Comparison of ENCODE assay signal across 13 cellular contexts in the genomic region with DNA sequence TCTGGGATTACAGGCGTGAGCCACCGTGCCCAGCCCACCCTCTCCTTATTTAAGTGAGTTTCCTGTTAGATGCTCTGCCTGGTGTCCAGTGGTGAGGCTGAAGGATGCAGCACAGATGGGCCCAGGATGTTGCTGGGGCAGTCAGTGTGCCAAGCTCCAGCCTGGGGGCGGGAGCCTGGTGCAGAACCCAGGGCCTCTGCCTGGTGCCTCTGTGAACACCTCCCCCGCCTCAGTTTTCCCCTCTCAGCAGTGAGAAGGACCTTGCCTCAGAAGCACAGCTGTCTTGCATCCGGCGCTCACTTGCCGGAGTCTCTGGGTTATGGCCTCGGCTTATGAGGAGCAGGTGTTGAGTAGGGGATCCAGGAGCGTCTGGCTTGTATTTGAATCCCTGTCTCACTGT.
DNase-seq lines count a peak whose midpoint lies in the region; ATAC-seq and TF ChIP-seq lines count a peak whose summit lies in the region.
"Had no signal": no experiment of that assay in that cellular context is flagged by ENCODE, and none has a peak within 500 bp of the region (broad histone marks: within the 10 kb centered on the region; RNA-seq: fewer than 3 reads in every experiment).

No MANE protein-coding gene starts in this region.

- DNase-seq in NCI-H2171 treated with DMSO at 0.1 percent for 48 hours (lab: John Stamatoyannopoulos, UW) (peak; percentile 30), NCI-H2171 (lab: John Stamatoyannopoulos, UW) (no peak), WERI-Rb-1 (peak; percentile 56), breast epithelium (ENCODE audit: low spot score in 2 of 2) (no peak), GM03348 (ENCODE audit: low spot score) (no peak)
- peak; percentile 34 for DNase-seq in central memory CD4-positive, alpha-beta T cell
- DNase-seq in stimulated activated effector memory CD8-positive, alpha-beta T cell treated with anti-CD3 and anti-CD28 coated beads, Interleukin-12 subunit alpha, Interleukin-12 subunit beta, amount 100 ng/mL, for 72 hours (ENCODE audit: low spot score in 2 of 2): peak in 1 of 2 donors; percentile 74
- DNase-seq: RPMI8226, trophoblast cell had no signal

- TF ChIP-seq POLR2A in breast epithelium (IDR thresholded peaks at IDR 0.05): no peak

- H3K4me3 Mint-ChIP-seq in stimulated activated effector memory CD8-positive, alpha-beta T cell treated with anti-CD3 and anti-CD28 coated beads, Interleukin-12 subunit alpha, Interleukin-12 subunit beta, amount 100 ng/mL, for 72 hours: peak overlapping the region; percentile 85

- no peaks in the 10 kb centered on the region for H3K9me3 Mint-ChIP-seq in stimulated activated effector memory CD8-positive, alpha-beta T cell treated with anti-CD3 and anti-CD28 coated beads, Interleukin-12 subunit alpha, Interleukin-12 subunit beta, amount 100 ng/mL, for 72 hours

- H3K4me1 ChIP-seq in breast epithelium: no peaks in the 10 kb centered on the region

- H3K27ac ChIP-seq in WERI-Rb-1: no peak overlapping the region; the same call in 1 of the 2 replicates
- H3K27ac ChIP-seq in breast epithelium: no peak overlapping the region
- H3K27ac ChIP-seq: 22Rv1, VCaP had no signal

- peaks cover 6% of the 10 kb centered on the region for H3K36me3 Mint-ChIP-seq in stimulated activated effector memory CD8-positive, alpha-beta T cell treated with anti-CD3 and anti-CD28 coated beads, Interleukin-12 subunit alpha, Interleukin-12 subunit beta, amount 100 ng/mL, for 72 hours

- no peaks in the 10 kb centered on the region for H3K27me3 ChIP-seq in WERI-Rb-1 (ENCODE audit: insufficient read depth, low read depth, severe bottlenecking)
- H3K27me3 ChIP-seq in breast epithelium: no peaks in the 10 kb centered on the region

- peak; percentile 24 for ATAC-seq in stimulated activated effector memory CD8-positive, alpha-beta T cell treated with anti-CD3 and anti-CD28 coated beads, Interleukin-12 subunit alpha, Interleukin-12 subunit beta, amount 100 ng/mL, for 72 hours
- ATAC-seq in HG02610 (IDR thresholded peaks at IDR 0.05; ENCODE audit: unreplicated experiment): no peak

- TF ChIP-seq CTCF in WERI-Rb-1 (IDR thresholded peaks at IDR 0.05; ENCODE audit: low read depth, low read length) (no peak), breast epithelium (IDR thresholded peaks at IDR 0.05) (no peak)

- no peaks in the 10 kb centered on the region for H3K36me3 ChIP-seq in WERI-Rb-1
- no peaks in the 10 kb centered on the region for H3K36me3 ChIP-seq in breast epithelium

- intact Hi-C loops in breast epithelium (cut with DNase I; ENCODE audit: low total_unique reads): no loop called here

- peaks cover 76% of the 10 kb centered on the region for H3K4me1 Mint-ChIP-seq in stimulated activated effector memory CD8-positive, alpha-beta T cell treated with anti-CD3 and anti-CD28 coated beads, Interleukin-12 subunit alpha, Interleukin-12 subunit beta, amount 100 ng/mL, for 72 hours

- no peak overlapping the region for H3K4me3 ChIP-seq in WERI-Rb-1 (ENCODE audit: low read depth, low read length)
- no peak overlapping the region for H3K4me3 ChIP-seq in breast epithelium
- H3K4me3 ChIP-seq: psoas muscle had no signal

- no peaks in the 10 kb centered on the region for H3K9me3 ChIP-seq in WERI-Rb-1 (ENCODE audit: severe bottlenecking)
- no peaks in the 10 kb centered on the region for H3K9me3 ChIP-seq in breast epithelium
- H3K9me3 ChIP-seq: psoas muscle had no signal

- H3K27ac Mint-ChIP-seq in stimulated activated effector memory CD8-positive, alpha-beta T cell treated with anti-CD3 and anti-CD28 coated beads, Interleukin-12 subunit alpha, Interleukin-12 subunit beta, amount 100 ng/mL, for 72 hours: peak overlapping the region; percentile 99

Comparison
In these comparisons a context has a peak if more than half of its experiments do, and no peak if none do; other contexts are left out.
1. DNase-seq: peak in NCI-H2171 treated with DMSO at 0.1 percent for 48 hours (single experiment), WERI-Rb-1 (single experiment) and central memory CD4-positive, alpha-beta T cell (single experiment); none in NCI-H2171 (single experiment), breast epithelium (0 of 2) and GM03348 (single experiment).